8 cellular contexts compared by ENCODE assay signal in genomic region chr7:128791968-128792319, GRCh38. TPM values are rescaled to one million over a fixed set of nuclear protein-coding genes. Genes with fewer than 3 reads are reported as not detected.
DNase-seq lines count a peak whose midpoint lies in the region; ATAC-seq lines count a peak whose summit lies in the region.

CCDC136 (plus strand) TSS chr7:128791968; CDS start chr7:128792412, 444 bp downstream.

- no peak for ATAC-seq in stimulated activated naive B cell treated with anti-CD40 and anti-IgM and Interleukin-4, amounts not matched to agents 10 μg/mL and 1 μg/mL and 100 μg/mL, for 72 hours (replicated peaks)
- no peak for ATAC-seq in GM21786 (IDR thresholded peaks at IDR 0.05; ENCODE audit: unreplicated experiment)

- DNase-seq in activated CD4-positive, alpha-beta T cell treated with anti-CD3 and anti-CD28 coated beads, Interleukin-2, amount 10 ng/mL, durations not matched to agents 24 days and 14 days: no peak
- DNase-seq in activated CD4-positive, alpha-beta T cell treated with anti-CD3 and anti-CD28 coated beads, Interleukin-2, amount 50 U/mL, for 48 hours: no peak
- no peak for DNase-seq in activated T-helper 2 cell treated with anti-CD3 and anti-CD28 coated beads, Interferon-gamma antibody, Interleukin-2, Interleukin-4, amounts not matched to agents 10 μg/mL and 5 μg/mL and 100 μg/mL, durations not matched to agents 14 hours and 24 hours and 36 hours (ENCODE audit: low spot score)
- DNase-seq in stimulated activated naive B cell treated with anti-CD40 and anti-IgM and Interleukin-4, amounts not matched to agents 10 μg/mL and 1 μg/mL and 100 μg/mL, for 72 hours: no peak
- DNase-seq in DMS114 treated with DMSO at 0.1 percent for 48 hours (lab: John Stamatoyannopoulos, UW; ENCODE audit: unreplicated experiment) (no peak), activated gamma-delta T cell treated with Interleukin-2 at 50 U/mL for 16 hours (no peak)

- H3K27me3 ChIP-seq in iPS-15b (ENCODE audit: control insufficient read depth, insufficient read depth, low read length): peaks cover 2% of the 10 kb centered on the region

- H3K9me3 ChIP-seq in iPS-15b (ENCODE audit: control insufficient read depth, insufficient read depth, low read length): no peaks in the 10 kb centered on the region

- H3K36me3 ChIP-seq in iPS-15b (ENCODE audit: control insufficient read depth, insufficient read depth, low read length): peaks cover 6% of the 10 kb centered on the region

- peaks cover 30% of the 10 kb centered on the region for H3K27me3 Mint-ChIP-seq in activated CD4-positive, alpha-beta T cell treated with anti-CD3 and anti-CD28 coated beads, Interleukin-2, amount 10 ng/mL, durations not matched to agents 24 days and 14 days
- peaks cover 28% of the 10 kb centered on the region for H3K27me3 Mint-ChIP-seq in activated T-helper 2 cell treated with anti-CD3 and anti-CD28 coated beads, Interferon-gamma antibody, Interleukin-2, Interleukin-4, amounts not matched to agents 10 μg/mL and 5 μg/mL and 100 μg/mL, durations not matched to agents 14 hours and 24 hours and 36 hours (ENCODE audit: low read depth)
- H3K27me3 Mint-ChIP-seq in stimulated activated naive B cell treated with anti-CD40 and anti-IgM and Interleukin-4, amounts not matched to agents 10 μg/mL and 1 μg/mL and 100 μg/mL, for 72 hours: no peaks in the 10 kb centered on the region

- H3K9ac ChIP-seq in iPS-15b (ENCODE audit: low read depth, low read length): peak within 1 kb of the TSS; percentile 47

- H3K27ac Mint-ChIP-seq in activated CD4-positive, alpha-beta T cell treated with anti-CD3 and anti-CD28 coated beads, Interleukin-2, amount 10 ng/mL, durations not matched to agents 24 days and 14 days: peak within 1 kb of the TSS; percentile 64
- peak within 1 kb of the TSS; percentile 44 for H3K27ac Mint-ChIP-seq in activated T-helper 2 cell treated with anti-CD3 and anti-CD28 coated beads, Interferon-gamma antibody, Interleukin-2, Interleukin-4, amounts not matched to agents 10 μg/mL and 5 μg/mL and 100 μg/mL, durations not matched to agents 14 hours and 24 hours and 36 hours
- peak within 1 kb of the TSS; percentile 84 for H3K27ac Mint-ChIP-seq in stimulated activated naive B cell treated with anti-CD40 and anti-IgM and Interleukin-4, amounts not matched to agents 10 μg/mL and 1 μg/mL and 100 μg/mL, for 72 hours

- peaks cover 6% of the 10 kb centered on the region for H3K4me1 ChIP-seq in iPS-15b (ENCODE audit: control insufficient read depth, insufficient read depth, low read length)

- intact Hi-C loops in activated CD4-positive, alpha-beta T cell treated with anti-CD3 and anti-CD28 coated beads, Interleukin-2, amount 10 ng/mL, durations not matched to agents 24 days and 14 days (cut with micrococcal nuclease): loop anchor here (1.0 to 5.0 kb wide), 2 partner anchors 53 to 90 kb away; partner anchors contain the start of gene CALU
- intact Hi-C loops in activated T-helper 2 cell treated with anti-CD3 and anti-CD28 coated beads, Interferon-gamma antibody, Interleukin-2, Interleukin-4, amounts not matched to agents 10 μg/mL and 5 μg/mL and 100 μg/mL, durations not matched to agents 14 hours and 24 hours and 36 hours (cut with micrococcal nuclease): loop anchor here (5.0 kb wide), 1 partner anchor 55 kb away; the partner anchor contains the start of gene CALU

- H3K9me3 Mint-ChIP-seq in activated CD4-positive, alpha-beta T cell treated with anti-CD3 and anti-CD28 coated beads, Interleukin-2, amount 10 ng/mL, durations not matched to agents 24 days and 14 days: no peaks in the 10 kb centered on the region
- H3K9me3 Mint-ChIP-seq in activated T-helper 2 cell treated with anti-CD3 and anti-CD28 coated beads, Interferon-gamma antibody, Interleukin-2, Interleukin-4, amounts not matched to agents 10 μg/mL and 5 μg/mL and 100 μg/mL, durations not matched to agents 14 hours and 24 hours and 36 hours: no peaks in the 10 kb centered on the region
- no peaks in the 10 kb centered on the region for H3K9me3 Mint-ChIP-seq in stimulated activated naive B cell treated with anti-CD40 and anti-IgM and Interleukin-4, amounts not matched to agents 10 μg/mL and 1 μg/mL and 100 μg/mL, for 72 hours

- H3K4me3 ChIP-seq in iPS-15b (ENCODE audit: low read depth, low read length): peak within 1 kb of the TSS; percentile 93

- H3K4me3 Mint-ChIP-seq in activated CD4-positive, alpha-beta T cell treated with anti-CD3 and anti-CD28 coated beads, Interleukin-2, amount 10 ng/mL, durations not matched to agents 24 days and 14 days: peak within 1 kb of the TSS; percentile 88
- peak within 1 kb of the TSS; percentile 84 for H3K4me3 Mint-ChIP-seq in activated T-helper 2 cell treated with anti-CD3 and anti-CD28 coated beads, Interferon-gamma antibody, Interleukin-2, Interleukin-4, amounts not matched to agents 10 μg/mL and 5 μg/mL and 100 μg/mL, durations not matched to agents 14 hours and 24 hours and 36 hours (ENCODE audit: low read depth)
- H3K4me3 Mint-ChIP-seq in stimulated activated naive B cell treated with anti-CD40 and anti-IgM and Interleukin-4, amounts not matched to agents 10 μg/mL and 1 μg/mL and 100 μg/mL, for 72 hours: peak within 1 kb of the TSS; percentile 89 to 95

- H3K4me1 Mint-ChIP-seq in activated CD4-positive, alpha-beta T cell treated with anti-CD3 and anti-CD28 coated beads, Interleukin-2, amount 10 ng/mL, durations not matched to agents 24 days and 14 days: peaks cover 9% of the 10 kb centered on the region
- H3K4me1 Mint-ChIP-seq in activated T-helper 2 cell treated with anti-CD3 and anti-CD28 coated beads, Interferon-gamma antibody, Interleukin-2, Interleukin-4, amounts not matched to agents 10 μg/mL and 5 μg/mL and 100 μg/mL, durations not matched to agents 14 hours and 24 hours and 36 hours (ENCODE audit: low read depth): peaks cover 10% of the 10 kb centered on the region
- H3K4me1 Mint-ChIP-seq in stimulated activated naive B cell treated with anti-CD40 and anti-IgM and Interleukin-4, amounts not matched to agents 10 μg/mL and 1 μg/mL and 100 μg/mL, for 72 hours: peaks cover 5 to 8% of the 10 kb centered on the region in 2 donors

- H3K36me3 Mint-ChIP-seq in activated CD4-positive, alpha-beta T cell treated with anti-CD3 and anti-CD28 coated beads, Interleukin-2, amount 10 ng/mL, durations not matched to agents 24 days and 14 days (ENCODE audit: low read depth): peaks cover 2% of the 10 kb centered on the region
- H3K36me3 Mint-ChIP-seq in activated T-helper 2 cell treated with anti-CD3 and anti-CD28 coated beads, Interferon-gamma antibody, Interleukin-2, Interleukin-4, amounts not matched to agents 10 μg/mL and 5 μg/mL and 100 μg/mL, durations not matched to agents 14 hours and 24 hours and 36 hours (ENCODE audit: low read depth): no peaks in the 10 kb centered on the region
- H3K36me3 Mint-ChIP-seq in stimulated activated naive B cell treated with anti-CD40 and anti-IgM and Interleukin-4, amounts not matched to agents 10 μg/mL and 1 μg/mL and 100 μg/mL, for 72 hours: peaks cover 0 to 1% of the 10 kb centered on the region in 2 donors

RNA-seq across cellular contexts. Expression of gene CCDC136, which starts in this region (rescaled TPM):
- total RNA-seq in activated CD4-positive, alpha-beta T cell treated with anti-CD3 and anti-CD28 coated beads, Interleukin-2, amount 10 ng/mL, durations not matched to agents 24 days and 14 days: 9.2 and 10.6 TPM in 2 replicates
- 14.3 and 15.5 TPM in 2 replicates for total RNA-seq in activated T-helper 2 cell treated with anti-CD3 and anti-CD28 coated beads, Interferon-gamma antibody, Interleukin-2, Interleukin-4, amounts not matched to agents 10 μg/mL and 5 μg/mL and 100 μg/mL, durations not matched to agents 14 hours and 24 hours and 36 hours
